In genomic region chr11:2653930-2654739, GRCh38 we compare ENCODE assay signal across 17 cellular contexts. TPM values are rescaled to one million over a fixed set of nuclear protein-coding genes. Genes with fewer than 3 reads are reported as not detected.
DNase-seq lines count a peak whose midpoint lies in the region; ATAC-seq and TF ChIP-seq lines count a peak whose summit lies in the region.
"Had no signal": no experiment of that assay in that cellular context is flagged by ENCODE, and none has a peak within 500 bp of the region (broad histone marks: within the 10 kb centered on the region; RNA-seq: fewer than 3 reads in every experiment).

No MANE protein-coding gene starts in this region.

- H3K36me3 ChIP-seq in psoas muscle (ENCODE audit: insufficient read depth in 1 of 2, low read depth in 1 of 2): no peaks in the 10 kb centered on the region
- H3K36me3 ChIP-seq: right lobe of liver had no signal

- peaks cover 19% of the 10 kb centered on the region for H3K4me1 ChIP-seq in psoas muscle
- H3K4me1 ChIP-seq: right lobe of liver had no signal

- peaks cover 41% of the 10 kb centered on the region for H3K4me1 Mint-ChIP-seq in dendritic cell treated with granulocyte-macrophage colony-stimulating factor and Interleukin-4, amounts not matched to agents 40 ng/mL and 50 ng/mL, for 4 days (ENCODE audit: low read depth)
- H3K4me1 Mint-ChIP-seq in type B pancreatic cell (ENCODE audit: unreplicated experiment) (peaks cover 8% of the 10 kb centered on the region), nephron progenitor cell (peaks cover 24% of the 10 kb centered on the region)
- H3K4me1 Mint-ChIP-seq: B cell had no signal

- H3K36me3 Mint-ChIP-seq in dendritic cell treated with granulocyte-macrophage colony-stimulating factor and Interleukin-4, amounts not matched to agents 40 ng/mL and 50 ng/mL, for 4 days (ENCODE audit: low read depth): peaks cover 69% of the 10 kb centered on the region
- peaks cover 48% of the 10 kb centered on the region for H3K36me3 Mint-ChIP-seq in type B pancreatic cell
- H3K36me3 Mint-ChIP-seq in nephron progenitor cell (ENCODE audit: low read depth): peaks cover 98% of the 10 kb centered on the region

- no peaks in the 10 kb centered on the region for H3K27me3 ChIP-seq in psoas muscle (ENCODE audit: insufficient read depth in 3 of 3, low read length in 2 of 3)
- H3K27me3 ChIP-seq: right lobe of liver had no signal

- peak overlapping the region; percentile 9 for H3K27ac ChIP-seq in psoas muscle
- H3K27ac ChIP-seq: PC-9, right lobe of liver had no signal

- 33 to 47% (median 39%) methylated on average over 16 of the region's 16 CpGs for WGBS in psoas muscle, 3 donors

- H3K9me3 ChIP-seq in psoas muscle: peaks cover 27% of the 10 kb centered on the region

- intact Hi-C loops in dendritic cell treated with granulocyte-macrophage colony-stimulating factor and Interleukin-4, amounts not matched to agents 40 ng/mL and 50 ng/mL, for 4 days (cut with micrococcal nuclease): no loop called here
- intact Hi-C loops in psoas muscle (cut with DNase I): no loop called here

- peak; percentile 78 to 86 (median 84) for ATAC-seq in psoas muscle
- ATAC-seq: activated naive CD4-positive, alpha-beta T cell treated with anti-CD3 and anti-CD28 coated beads, Interleukin-2, amount 50 U/mL, for 72 hours; HCT116 had no signal

- no peak overlapping the region for H3K4me3 Mint-ChIP-seq in dendritic cell treated with granulocyte-macrophage colony-stimulating factor and Interleukin-4, amounts not matched to agents 40 ng/mL and 50 ng/mL, for 4 days
- H3K4me3 Mint-ChIP-seq in type B pancreatic cell: no peak overlapping the region
- no peak overlapping the region for H3K4me3 Mint-ChIP-seq in nephron progenitor cell
- H3K4me3 Mint-ChIP-seq: B cell, mesothelial cell of epicardium had no signal

- peaks cover 3% of the 10 kb centered on the region for H3K27me3 Mint-ChIP-seq in dendritic cell treated with granulocyte-macrophage colony-stimulating factor and Interleukin-4, amounts not matched to agents 40 ng/mL and 50 ng/mL, for 4 days
- H3K27me3 Mint-ChIP-seq in type B pancreatic cell (no peaks in the 10 kb centered on the region), nephron progenitor cell (ENCODE audit: low read depth, poor library complexity) (peaks cover 5% of the 10 kb centered on the region)
- H3K27me3 Mint-ChIP-seq: B cell had no signal

- H3K27ac Mint-ChIP-seq in dendritic cell treated with granulocyte-macrophage colony-stimulating factor and Interleukin-4, amounts not matched to agents 40 ng/mL and 50 ng/mL, for 4 days: peak overlapping the region; percentile 65
- no peak overlapping the region for H3K27ac Mint-ChIP-seq in type B pancreatic cell
- no peak overlapping the region for H3K27ac Mint-ChIP-seq in nephron progenitor cell
- H3K27ac Mint-ChIP-seq: B cell had no signal

- no peak overlapping the region for H3K4me3 ChIP-seq in psoas muscle
- H3K4me3 ChIP-seq: PC-9, right lobe of liver had no signal

- peak; percentile 4 for DNase-seq in GM10266 (ENCODE audit: extremely low spot score)
- peak; percentile 79 for DNase-seq in NCI-H2029 (lab: John Stamatoyannopoulos, UW)
- DNase-seq in psoas muscle: peak in 1 of 2 donors; percentile 64
- no peak for DNase-seq in type B pancreatic cell (ENCODE audit: extremely low spot score, unreplicated experiment)
- DNase-seq in CD1c-positive myeloid dendritic cell (ENCODE audit: extremely low spot score): no peak
- no peak for DNase-seq in globus pallidus (ENCODE audit: low spot score)
- no peak for DNase-seq in nephron progenitor cell
- DNase-seq: PC-9; right lobe of liver; stimulated activated CD4-positive, alpha-beta T cell treated with anti-CD3 and anti-CD28 coated beads, Interleukin-4, amount 100 ng/mL, for 24 hours; stimulated activated CD8-positive, alpha-beta memory T cell treated with anti-CD3 and anti-CD28 coated beads, Interleukin-4, amount 100 ng/mL, for 48 hours; T1000 had no signal

- H3K9me3 Mint-ChIP-seq in dendritic cell treated with granulocyte-macrophage colony-stimulating factor and Interleukin-4, amounts not matched to agents 40 ng/mL and 50 ng/mL, for 4 days: peaks cover 33% of the 10 kb centered on the region
- H3K9me3 Mint-ChIP-seq in type B pancreatic cell: peaks cover 18% of the 10 kb centered on the region
- H3K9me3 Mint-ChIP-seq in nephron progenitor cell: peaks cover 100% of the 10 kb centered on the region

- TF ChIP-seq CTCF in GM10266 (IDR thresholded peaks at IDR 0.05; ENCODE audit: control insufficient read depth, insufficient read depth, low read depth, missing control alignments): no peak
- TF ChIP-seq CTCF in psoas muscle (IDR thresholded peaks at IDR 0.05): no peak
- TF ChIP-seq CTCF in type B pancreatic cell (conservative IDR thresholded peaks at IDR 0.05): no peak
- no peak for TF ChIP-seq CTCF in nephron progenitor cell (IDR thresholded peaks at IDR 0.05)

RNA-seq across cellular contexts. Expression of gene KCNQ1OT1, which starts 45.7 kb away (rescaled TPM):
- total RNA-seq in psoas muscle: under 1 TPM; 0.30 to 0.56 (median 0.42) TPM
- polyA plus RNA-seq in psoas muscle: under 1 TPM; 0.01 to 0.16 (median 0.03) TPM
- total RNA-seq in type B pancreatic cell (ENCODE audit: low replicate concordance): 3.3 and 7.0 TPM in 2 replicates

Comparison
In these comparisons a context has a peak if more than half of its experiments do, and no peak if none do; other contexts are left out.
1. DNase-seq: peak in GM10266 (single experiment) and NCI-H2029 (single experiment); none in type B pancreatic cell (single experiment), CD1c-positive myeloid dendritic cell (single experiment), globus pallidus (single experiment) and nephron progenitor cell (single experiment).